Comparison of ENCODE assay signal across 8 cellular contexts in the genomic region with DNA sequence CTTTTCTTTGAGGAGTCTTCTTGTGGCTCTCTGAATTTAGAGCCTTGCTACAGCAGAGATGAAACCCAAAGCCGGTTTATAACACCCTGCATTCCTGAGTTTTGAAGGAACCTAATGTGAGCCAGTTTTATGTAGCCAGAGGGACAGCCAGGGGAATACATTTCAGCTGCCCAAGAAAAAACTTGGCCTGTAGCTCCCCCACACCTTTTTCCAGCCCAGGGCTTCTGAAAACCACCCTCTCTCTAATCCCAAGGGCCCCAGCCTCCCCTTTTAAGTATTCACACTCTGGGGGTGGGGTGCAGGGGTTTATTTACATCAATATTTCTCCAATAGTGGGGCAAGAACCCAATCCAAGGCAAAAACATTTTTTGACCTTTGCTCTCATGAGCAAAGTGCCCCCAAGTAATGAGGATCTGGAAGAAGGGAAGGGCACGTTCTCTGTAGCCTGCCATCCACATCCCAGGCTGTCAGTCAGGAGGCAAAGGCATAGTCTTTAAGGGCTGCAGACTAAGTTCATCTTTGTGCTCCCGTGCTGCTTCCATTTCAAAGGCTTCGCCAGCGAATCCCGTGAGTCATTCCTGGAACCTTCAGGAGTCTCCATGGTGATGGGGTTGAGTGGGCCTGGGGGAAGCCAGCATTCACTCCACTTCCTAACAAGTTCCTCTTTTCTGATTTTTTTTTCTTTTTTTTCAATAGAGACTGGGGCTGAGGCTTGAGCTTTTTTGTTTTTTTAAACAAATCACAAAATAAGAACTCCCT. TPM values are rescaled to one million over a fixed set of nuclear protein-coding genes. Genes with fewer than 3 reads are reported as not detected.
DNase-seq lines count a peak whose midpoint lies in the region; ATAC-seq and TF ChIP-seq lines count a peak whose summit lies in the region.

No MANE protein-coding gene starts in this region.

- peak overlapping the region; percentile 9 for H3K27ac ChIP-seq in psoas muscle

- WGBS in psoas muscle, 3 donors: 42 to 54% (median 52%) methylated on average over 6 of the region's 6 CpGs

- H3K4me1 ChIP-seq in ES-I3 (ENCODE audit: insufficient read depth, low read length) (peaks cover 46% of the 10 kb centered on the region), psoas muscle (peaks cover 13% of the 10 kb centered on the region)

- TF ChIP-seq CTCF in fibroblast of villous mesenchyme (IDR thresholded peaks at IDR 0.05; ENCODE audit: insufficient read depth, low read depth, low read length) (no peak), psoas muscle (IDR thresholded peaks at IDR 0.05) (no peak)

- peak overlapping the region; percentile 63; the same call in 1 of the 2 replicates for H3K9ac ChIP-seq in ES-I3 (ENCODE audit: low read depth, low read length)

- intact Hi-C loops in psoas muscle (cut with DNase I): no loop called here

- no peaks in the 10 kb centered on the region for H3K9me3 ChIP-seq in ES-I3 (ENCODE audit: control insufficient read depth, insufficient read depth, low read length)
- H3K9me3 ChIP-seq in psoas muscle: no peaks in the 10 kb centered on the region

- H3K4me3 ChIP-seq in fibroblast of villous mesenchyme (ENCODE audit: low read depth, low read length) (no peak overlapping the region), psoas muscle (no peak overlapping the region)

- H3K36me3 ChIP-seq in ES-I3 (ENCODE audit: insufficient read depth, low read length) (no peaks in the 10 kb centered on the region), psoas muscle (ENCODE audit: insufficient read depth in 1 of 2, low read depth in 1 of 2) (no peaks in the 10 kb centered on the region)

- ATAC-seq in psoas muscle: peak in 1 of 4 donors; percentile 37
- ATAC-seq in GM19328 (IDR thresholded peaks at IDR 0.05; ENCODE audit: unreplicated experiment): no peak
- no peak for ATAC-seq in GM19324 (IDR thresholded peaks at IDR 0.05; ENCODE audit: low FRiP score, unreplicated experiment)
- no peak for ATAC-seq in HG02678 (IDR thresholded peaks at IDR 0.05; ENCODE audit: unreplicated experiment)

- H3K27me3 ChIP-seq in psoas muscle (ENCODE audit: insufficient read depth in 3 of 3, low read length in 2 of 3): no peaks in the 10 kb centered on the region

- DNase-seq in OCI-M1 (lab: John Stamatoyannopoulos, UW): peak; percentile 46
- peak; percentile 81 for DNase-seq in fibroblast of villous mesenchyme (ENCODE audit: low read depth)
- peak; percentile 68 to 75 for DNase-seq in psoas muscle
- DNase-seq in cortex of kidney (lab: John Stamatoyannopoulos, UW): no peak

RNA-seq across cellular contexts. Expression of gene MEDAG, which starts 33.2 kb away (rescaled TPM):
- total RNA-seq in fibroblast of villous mesenchyme (12.1 and 20.0 TPM in 2 replicates), psoas muscle (1 to 10 TPM; 4.6 to 9.6 (median 6.4) TPM)
- polyA plus RNA-seq in psoas muscle: 10 to 100 TPM in 1 of 3 donors, 1 to 10 TPM in 2; 5.3 to 13.7 (median 9.9) TPM

RNA-seq across cellular contexts. Expression of gene TEX26, which starts 59.6 kb away (rescaled TPM):
- total RNA-seq in fibroblast of villous mesenchyme (under 0.01 TPM in 1 of 2 replicates, not detected in the other), psoas muscle (not detected)
- under 1 TPM in 1 of 3 donors, not detected in 2; 0.04 TPM for polyA plus RNA-seq in psoas muscle
